In the genomic region with DNA sequence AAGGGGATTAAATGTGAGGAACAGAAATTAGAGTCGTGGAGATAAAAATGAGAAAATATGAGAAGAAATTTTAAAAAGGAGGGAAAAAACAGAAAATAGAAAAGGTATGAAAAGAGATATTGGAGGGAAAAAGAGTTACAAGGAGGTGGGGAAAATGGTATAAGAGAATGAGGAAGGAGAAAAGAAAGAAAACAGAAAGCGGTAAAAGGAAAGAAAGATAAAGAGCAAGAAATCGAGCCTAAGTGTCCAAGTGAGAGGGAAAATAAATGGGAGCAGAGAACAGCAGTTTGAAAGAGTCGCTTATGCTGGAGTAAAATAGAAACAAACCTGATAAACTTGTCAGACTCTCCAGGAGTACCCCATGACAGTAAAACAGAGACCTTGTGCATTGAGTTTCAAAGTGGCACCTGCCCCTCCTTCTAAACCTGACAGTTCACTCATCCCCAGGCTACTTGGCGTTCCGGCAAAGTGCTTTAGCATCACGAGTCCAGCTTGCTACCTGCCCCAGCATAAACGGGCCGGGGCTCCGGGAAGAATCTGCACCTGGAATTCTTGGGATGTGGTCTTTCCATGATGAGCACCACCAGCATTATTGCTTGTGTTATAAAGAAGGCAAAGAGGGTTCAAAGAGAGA, we compare ENCODE assay signal across 8 cellular contexts. TPM values are rescaled to one million over a fixed set of nuclear protein-coding genes. Genes with fewer than 3 reads are reported as not detected.
A peak's percentile ranks its signal among the peaks of the same experiment; 100 is the strongest.
DNase-seq lines count a peak whose midpoint lies in the region; ATAC-seq and TF ChIP-seq lines count a peak whose summit lies in the region.

No MANE protein-coding gene starts in this region.

- H4K20me1 ChIP-seq in BLaER1: peaks cover 16% of the 10 kb centered on the region; the same call in 1 of the 2 replicates

- H3K27me3 ChIP-seq in BLaER1 (peaks cover 54% of the 10 kb centered on the region), HUES6 (ENCODE audit: control insufficient read depth, insufficient read depth, low read length) (peaks cover 50% of the 10 kb centered on the region), lower lobe of right lung (ENCODE audit: low read depth) (no peaks in the 10 kb centered on the region), vagina (no peaks in the 10 kb centered on the region)

- peaks cover 12% of the 10 kb centered on the region for H3K27me3 Mint-ChIP-seq in brain

- H3K9ac ChIP-seq in BLaER1 (no peak overlapping the region), HUES6 (ENCODE audit: low read length) (no peak overlapping the region)

- intact Hi-C loops in lower lobe of right lung (cut with DNase I): no loop called here
- intact Hi-C loops in vagina (cut with DNase I): no loop called here

- no peaks in the 10 kb centered on the region for H3K9me3 ChIP-seq in BLaER1
- H3K9me3 ChIP-seq in HUES6 (ENCODE audit: control insufficient read depth, insufficient read depth, low read depth, low read length): no peaks in the 10 kb centered on the region
- H3K9me3 ChIP-seq in lower lobe of right lung: no peaks in the 10 kb centered on the region
- no peaks in the 10 kb centered on the region for H3K9me3 ChIP-seq in vagina

- H3K4me3 Mint-ChIP-seq in brain: no peak overlapping the region

- H3K27ac ChIP-seq in BLaER1 (no peak overlapping the region), HUES6 (ENCODE audit: low read depth, low read length) (no peak overlapping the region), lower lobe of right lung (peak overlapping the region; percentile 46), vagina (peak overlapping the region; percentile 89)

- no peaks in the 10 kb centered on the region for H3K36me3 Mint-ChIP-seq in brain

- DNase-seq in lower lobe of right lung: no peak
- no peak for DNase-seq in vagina (ENCODE audit: extremely low spot score in 2 of 2)
- no peak for DNase-seq in cortex of kidney (lab: John Stamatoyannopoulos, UW)
- no peak for DNase-seq in GF-D8 (lab: John Stamatoyannopoulos, UW)
- DNase-seq in activated effector memory CD4-positive, alpha-beta T cell treated with Interleukin-2 at 50 U/mL for 16 hours: no peak

- peak overlapping the region; percentile 67 for H3K4me3 ChIP-seq in BLaER1
- peak overlapping the region; percentile 93 for H3K4me3 ChIP-seq in HUES6 (ENCODE audit: low read depth, low read length)
- H3K4me3 ChIP-seq in lower lobe of right lung: peak overlapping the region; percentile 75
- H3K4me3 ChIP-seq in vagina: peak overlapping the region; percentile 67

- no peak for ATAC-seq in lower lobe of right lung

- no peak for TF ChIP-seq POLR2A in vagina (IDR thresholded peaks at IDR 0.05)

- peak overlapping the region; percentile 86 for H3K4me2 ChIP-seq in BLaER1

- peaks cover 21% of the 10 kb centered on the region for H3K4me1 Mint-ChIP-seq in brain

- H3K27ac Mint-ChIP-seq in brain: peak overlapping the region in 3 of 5 experiments; percentile 69 to 93 (median 91)

- H3K36me3 ChIP-seq in BLaER1: no peaks in the 10 kb centered on the region
- no peaks in the 10 kb centered on the region for H3K36me3 ChIP-seq in HUES6 (ENCODE audit: control insufficient read depth, insufficient read depth, low read length)
- no peaks in the 10 kb centered on the region for H3K36me3 ChIP-seq in lower lobe of right lung
- no peaks in the 10 kb centered on the region for H3K36me3 ChIP-seq in vagina

- H3K4me1 ChIP-seq in BLaER1: peaks cover 24% of the 10 kb centered on the region
- H3K4me1 ChIP-seq in HUES6 (ENCODE audit: control insufficient read depth, insufficient read depth, low read length): peaks cover 11% of the 10 kb centered on the region; the same call in 1 of the 2 replicates
- peaks cover 25% of the 10 kb centered on the region for H3K4me1 ChIP-seq in lower lobe of right lung
- H3K4me1 ChIP-seq in vagina: peaks cover 5% of the 10 kb centered on the region

- TF ChIP-seq CTCF in brain (conservative IDR thresholded peaks at IDR 0.05) (no peak), lower lobe of right lung (IDR thresholded peaks at IDR 0.05) (no peak), vagina (IDR thresholded peaks at IDR 0.05) (no peak)

- no peaks in the 10 kb centered on the region for H3K9me3 Mint-ChIP-seq in brain

RNA-seq across cellular contexts. Expression of a gene that starts 0.6 kb away (rescaled TPM):
- polyA plus RNA-seq in brain (ENCODE audit: insufficient read depth, low read depth, low replicate concordance): 11.2 TPM
- total RNA-seq in lower lobe of right lung (18.1 TPM), vagina (19.2 TPM)

Comparison
In these comparisons a context has a peak if more than half of its experiments do, and no peak if none do; other contexts are left out.
1. H3K27ac ChIP-seq: peak in lower lobe of right lung (single experiment) and vagina (single experiment); none in BLaER1 (single experiment) and HUES6 (single experiment).
2. Peak in every context shown above with its lines, with median percentiles within 50 percentile points of each other: H3K4me3 ChIP-seq.